In genomic region chr7:24825931-24826661, GRCh38 we compare ENCODE assay signal across 9 cellular contexts.
DNase-seq lines count a peak whose midpoint lies in the region; ATAC-seq, FAIRE-seq and TF ChIP-seq lines count a peak whose summit lies in the region.
"Had no signal": no experiment of that assay in that cellular context is flagged by ENCODE, and none has a peak within 500 bp of the region (broad histone marks: within the 10 kb centered on the region; RNA-seq: fewer than 3 reads in every experiment).

No MANE protein-coding gene starts in this region.

- no peaks in the 10 kb centered on the region for H3K27me3 ChIP-seq in HepG2 (ENCODE audit: control insufficient read depth in 1 of 2, insufficient read depth in 2 of 2, low read length in 2 of 2)

- peak overlapping the region; percentile 64 for H3K4me2 ChIP-seq in HepG2 (ENCODE audit: low read depth, low read length)

- 7% methylated on average over 6 of the region's 6 CpGs for WGBS in HepG2 (ENCODE audit: low lambda C conversion rate)

- peak overlapping the region in 1 of 3 experiments; percentile 36; a peak in 3 of 6 replicates for H3K4me3 ChIP-seq in HepG2 (replicated peaks in 1 of 3; ENCODE audit: insufficient read depth in 1 of 3, low read depth in 2 of 3, low read length in 3 of 3)

- FAIRE-seq in HTR-8/SVneo (lab: Jason Lieb, UNC) (no peak), HepG2 (lab: Jason Lieb, UNC) (peak; percentile 100)
- FAIRE-seq: GM18507 had no signal

- no peaks in the 10 kb centered on the region for H4K20me1 ChIP-seq in HepG2 (ENCODE audit: insufficient read depth, low read length)

- H3K79me2 ChIP-seq in HepG2 (ENCODE audit: insufficient read depth, low read length): peaks cover 2% of the 10 kb centered on the region

- ATAC-seq in HepG2 (peak; percentile 100), HG02678 (IDR thresholded peaks at IDR 0.05; ENCODE audit: unreplicated experiment) (no peak), GM21529 (IDR thresholded peaks at IDR 0.05; ENCODE audit: unreplicated experiment) (no peak)

- POLR2A ChIA-PET in HepG2 (lab: Yijun Ruan, JAX): interaction anchor here (1.1 to 3.2 kb wide), 4 partner anchors 17 to 299 kb away, joined by 3 to 14 read pairs (median 4); partner anchors contain the start of gene CYCS

- peak in 1 of 2 experiments; percentile 41; a peak in 1 of 4 replicates for TF ChIP-seq POLR2A in HepG2 (IDR thresholded peaks at IDR 0.05; ENCODE audit: insufficient read depth in 1 of 2, low read depth in 2 of 2, low read length in 2 of 2)

- TF ChIP-seq EP300 in HepG2 (IDR thresholded peaks at IDR 0.05; ENCODE audit: low read depth in 2 of 2, low read length in 2 of 2) (peak; percentile 17 to 81; a peak in 2 of 4 replicates), HepG2 (CRISPR knock-in tag; IDR thresholded peaks at IDR 0.05; ENCODE audit: borderline replicate concordance) (peak; percentile 56; the same call in 1 of the 2 replicates)

- no peak overlapping the region for H2AFZ ChIP-seq in HepG2 (ENCODE audit: low read length)

- H3K9me3 ChIP-seq in HepG2 (ENCODE audit: low read length): no peaks in the 10 kb centered on the region

- H3K36me3 ChIP-seq in HepG2 (replicated peaks in 1 of 2; ENCODE audit: control insufficient read depth in 1 of 2, insufficient read depth in 2 of 2, low read length in 2 of 2): peaks cover 0 to 18% of the 10 kb centered on the region in 2 experiments; a peak in 2 of 5 replicates

- DNase-seq in AG08396 (ENCODE audit: low spot score) (peak; percentile 49), HTR-8/SVneo (ENCODE audit: insufficient read length, low spot score) (peak; percentile 59), HepG2 (ENCODE audit: low spot score) (peak; percentile 99), MV-4-11 (lab: John Stamatoyannopoulos, UW) (no peak), COR-L47 (lab: John Stamatoyannopoulos, UW) (no peak)

- no peak for TF ChIP-seq RAD21 in HepG2 (CRISPR knock-in tag; IDR thresholded peaks at IDR 0.05)

- intact Hi-C loops in HepG2 (cut with micrococcal nuclease; ENCODE audit: unreplicated experiment): loop anchor here (2.0 kb wide), 1 partner anchor 17 kb away; no protein-coding TSS in a partner anchor

- 0 out of 2 replicates have a peak, but pooled peaks have one; percentile 13 for TF ChIP-seq CTCF in HepG2 (CRISPR knock-in tag; IDR thresholded peaks at IDR 0.05)

- H3K4me1 ChIP-seq in HepG2 (ENCODE audit: insufficient read depth, low read length): peaks cover 40% of the 10 kb centered on the region

- peak overlapping the region; percentile 36 for H3K9ac ChIP-seq in HepG2 (ENCODE audit: insufficient read depth, low read depth, low read length)

- in situ Hi-C loops in HepG2 (cut with HindIII; ENCODE audit: extremely low pct_ligation_motif_present, low pct_unique_long_range_greater_than_20kb): no loop called here

- CTCF ChIA-PET in HepG2 (lab: Yijun Ruan, JAX; ENCODE audit: low intra/inter-chr PET ratio, low total read pairs): no interaction called here

- H3K27ac ChIP-seq in angular gyrus (ENCODE audit: low read depth, low read length) (peak overlapping the region; percentile 42), HepG2 (ENCODE audit: extremely low read length, insufficient read depth, low read length) (peak overlapping the region; percentile 75)

- TSS peak; percentile 66 for BruUV-seq in HepG2 (replicated peaks; lab: Mats Ljungman, UMichigan)

TF ChIP-seq in HepG2, 621 proteins besides CTCF, POLR2A, EP300 and RAD21 (continues in another document):
- TF ChIP-seq TIGD3 (CRISPR knock-in tag; IDR thresholded peaks at IDR 0.05; ENCODE audit: borderline replicate concordance) (no peak), FOXP4 (CRISPR knock-in tag; IDR thresholded peaks at IDR 0.05) (peak; percentile 38; the same call in 1 of the 2 replicates), TEAD2 (CRISPR knock-in tag; IDR thresholded peaks at IDR 0.05) (no peak), PHF8 (CRISPR knock-in tag; IDR thresholded peaks at IDR 0.05) (no peak), ESRRA (CRISPR knock-in tag; IDR thresholded peaks at IDR 0.05; ENCODE audit: low read depth) (no peak; the same call in 1 of the 2 replicates), CHD4 (IDR thresholded peaks at IDR 0.05; ENCODE audit: borderline replicate concordance, low read length) (peak; percentile 58; the same call in 1 of the 2 replicates), ZNF468 (CRISPR knock-in tag; IDR thresholded peaks at IDR 0.05) (no peak), ZNF143 (CRISPR knock-in tag; IDR thresholded peaks at IDR 0.05) (no peak), ZNF496 (CRISPR knock-in tag; IDR thresholded peaks at IDR 0.05; ENCODE audit: insufficient replicate concordance) (no peak), ZSCAN22 (CRISPR knock-in tag; IDR thresholded peaks at IDR 0.05) (no peak), ZNF232 (CRISPR knock-in tag; IDR thresholded peaks at IDR 0.05; ENCODE audit: borderline replicate concordance) (no peak), FOSL2 (CRISPR knock-in tag; IDR thresholded peaks at IDR 0.05) (peak; percentile 99), SALL2 (CRISPR knock-in tag; IDR thresholded peaks at IDR 0.05) (no peak), NFE2L1 (CRISPR knock-in tag; IDR thresholded peaks at IDR 0.05; ENCODE audit: borderline replicate concordance) (no peak), ZNF558 (CRISPR knock-in tag; IDR thresholded peaks at IDR 0.05; ENCODE audit: borderline replicate concordance) (no peak), ZNF710 (CRISPR knock-in tag; IDR thresholded peaks at IDR 0.05; ENCODE audit: borderline replicate concordance) (peak; percentile 74; the same call in 1 of the 2 replicates), NFYC (CRISPR knock-in tag; IDR thresholded peaks at IDR 0.05) (no peak), IKZF5 (CRISPR knock-in tag; IDR thresholded peaks at IDR 0.05) (0 out of 2 replicates have a peak, but pooled peaks have one; percentile 18)

Comparison
In these comparisons a context has a peak if more than half of its experiments do, and no peak if none do; other contexts are left out.
1. DNase-seq: peak in AG08396 (single experiment), HTR-8/SVneo (single experiment) and HepG2 (single experiment); none in MV-4-11 (single experiment) and COR-L47 (single experiment).